26 cellular contexts compared by ENCODE assay signal in the genomic region with DNA sequence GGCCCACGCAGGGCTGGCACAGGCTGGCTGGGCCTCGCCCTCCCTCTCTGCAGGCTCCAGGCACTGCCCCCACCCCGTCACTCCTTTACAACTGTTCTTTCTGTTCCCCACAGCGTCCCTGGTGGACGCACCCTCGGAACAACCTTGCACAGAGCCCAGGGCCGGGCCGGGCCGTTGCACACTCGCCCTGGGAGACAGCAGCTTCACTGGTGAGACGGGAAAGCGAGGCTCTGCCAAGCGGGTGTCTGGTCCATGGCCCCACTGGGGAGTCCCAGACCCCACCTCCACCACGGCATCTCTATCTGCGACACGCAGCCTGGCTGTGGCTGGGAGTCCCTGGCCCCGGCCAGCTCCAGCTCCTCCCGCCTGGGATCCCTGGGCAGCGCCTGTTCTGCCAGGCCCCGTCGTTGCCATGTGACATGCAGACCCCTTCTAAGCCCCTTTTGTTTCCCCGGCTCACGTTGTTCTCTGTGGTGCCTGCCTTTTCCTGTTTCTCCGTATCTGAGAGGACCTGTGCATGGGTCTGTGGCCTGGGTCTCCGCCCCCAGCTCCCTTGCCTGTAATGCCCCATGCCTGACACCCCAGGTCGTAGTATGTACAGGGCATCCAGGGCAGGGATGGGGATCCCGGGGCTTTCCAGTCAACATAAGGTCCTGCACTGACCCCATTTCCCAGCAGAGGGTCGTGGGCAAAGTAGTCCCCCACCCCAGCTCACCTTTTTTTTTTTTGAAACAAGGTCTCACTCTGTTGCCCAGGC. TPM values are rescaled to one million over a fixed set of nuclear protein-coding genes. Genes with fewer than 3 reads are reported as not detected.
A peak's percentile ranks its signal among the peaks of the same experiment; 100 is the strongest.
DNase-seq lines count a peak whose midpoint lies in the region; ATAC-seq and TF ChIP-seq lines count a peak whose summit lies in the region.
"Had no signal": no experiment of that assay in that cellular context is flagged by ENCODE, and none has a peak within 500 bp of the region (broad histone marks: within the 10 kb centered on the region; RNA-seq: fewer than 3 reads in every experiment).

No MANE protein-coding gene starts in this region.

- peaks cover 5% of the 10 kb centered on the region for H3K23me2 ChIP-seq in H9 (ENCODE audit: insufficient read length, low read depth, low read length, poor library complexity, severe bottlenecking)

- H2BK5ac ChIP-seq in H9 (ENCODE audit: insufficient read length, low read length) (no peak overlapping the region), neuronal stem cell (ENCODE audit: low read length) (peak overlapping the region; percentile 60)

- H3K4me1 ChIP-seq in H9 (ENCODE audit: insufficient read depth, low read length): no peaks in the 10 kb centered on the region
- H3K4me1 ChIP-seq in MM.1S (ENCODE audit: low read length): no peaks in the 10 kb centered on the region
- peaks cover 19 to 21% of the 10 kb centered on the region in 2 donors for H3K4me1 ChIP-seq in neuronal stem cell (ENCODE audit: control insufficient read depth in 2 of 2, insufficient read depth in 1 of 2, low read depth in 1 of 2, low read length in 2 of 2)

- no peak overlapping the region for H2BK20ac ChIP-seq in H9 (ENCODE audit: low read depth, low read length, poor library complexity, severe bottlenecking)

- H3K4me3 ChIP-seq in MM.1S (ENCODE audit: low read length): no peak overlapping the region
- H3K4me3 ChIP-seq in choroid plexus epithelial cell (ENCODE audit: low read depth, low read length): no peak overlapping the region
- H3K4me3 ChIP-seq in neuronal stem cell (ENCODE audit: low read length in 2 of 2): no peak overlapping the region
- H3K4me3 ChIP-seq: cardiac muscle cell, pancreas, Peyer's patch, skin epidermis had no signal

- peaks cover 14 to 25% of the 10 kb centered on the region in 2 experiments for H3K4me1 Mint-ChIP-seq in H9
- H3K4me1 Mint-ChIP-seq: activated T-helper 17 cell treated with anti-CD3 and anti-CD28 coated beads, Interleukin-2, amount 50 U/mL, for 72 hours had no signal

- H3K9ac ChIP-seq in H9 (ENCODE audit: extremely low read depth, insufficient read length, low read length): no peak overlapping the region
- H3K9ac ChIP-seq in MM.1S (ENCODE audit: low read length): no peak overlapping the region
- H3K9ac ChIP-seq in neuronal stem cell (ENCODE audit: low read depth, low read length, poor library complexity): peak overlapping the region; percentile 66

- H4K91ac ChIP-seq in H9 (ENCODE audit: insufficient read length, low read depth, low read length): no peak overlapping the region
- peak overlapping the region; percentile 56 for H4K91ac ChIP-seq in neuronal stem cell (ENCODE audit: low read depth, low read length, poor library complexity)

- WGBS in H9 (ENCODE audit: extremely low coverage, insufficient read length, low lambda C conversion rate): no CpG with 5 or more reads among the region's 28 CpGs
- WGBS in neuronal stem cell (ENCODE audit: extremely low coverage in 2 of 2, insufficient read length in 2 of 2, insufficient replicate concordance in 1 of 2), 2 donors: no CpG with 5 or more reads among the region's 28 CpGs

- no peaks in the 10 kb centered on the region for H3F3A ChIP-seq in MM.1S (ENCODE audit: insufficient read depth, low read length)

- no peaks in the 10 kb centered on the region for H3K27me3 ChIP-seq in H9 (ENCODE audit: insufficient read depth, low read length)
- peaks cover 92% of the 10 kb centered on the region for H3K27me3 ChIP-seq in MM.1S (replicated peaks; ENCODE audit: insufficient read depth, low read length)
- peaks cover 0 to 82% (median 0%) of the 10 kb centered on the region in 3 experiments for H3K27me3 ChIP-seq in neuronal stem cell (ENCODE audit: control insufficient read depth in 3 of 3, insufficient read depth in 3 of 3, low read depth in 1 of 3, low read length in 3 of 3)
- H3K27me3 ChIP-seq: cardiac muscle cell, pancreas, Peyer's patch had no signal

- no peak overlapping the region for H3K4me3 Mint-ChIP-seq in H9
- H3K4me3 Mint-ChIP-seq: activated T-helper 17 cell treated with anti-CD3 and anti-CD28 coated beads, Interleukin-2, amount 50 U/mL, for 72 hours; B cell; immature natural killer cell had no signal

- H4K20me1 ChIP-seq in H9 (ENCODE audit: control insufficient read depth, insufficient read depth, insufficient read length) (no peaks in the 10 kb centered on the region), MM.1S (ENCODE audit: insufficient read depth, low read length) (no peaks in the 10 kb centered on the region)

- H2BK15ac ChIP-seq in H9 (ENCODE audit: low read depth, low read length) (no peak overlapping the region), neuronal stem cell (ENCODE audit: low read length) (peak overlapping the region; percentile 77)

- H3K36me3 Mint-ChIP-seq in H9 (ENCODE audit: insufficient read depth in 1 of 3, low read depth in 3 of 3): no peaks in the 10 kb centered on the region
- H3K36me3 Mint-ChIP-seq: immature natural killer cell had no signal

- no peak overlapping the region for H2AFZ ChIP-seq in H9 (ENCODE audit: low read length)
- no peak overlapping the region for H2AFZ ChIP-seq in MM.1S (ENCODE audit: low read length)
- peak overlapping the region; percentile 76 for H2AFZ ChIP-seq in neuronal stem cell (ENCODE audit: low read length)

- H2BK120ac ChIP-seq in H9 (ENCODE audit: low read depth, low read length, poor library complexity, severe bottlenecking) (no peak overlapping the region), neuronal stem cell (ENCODE audit: low read depth, low read length) (peak overlapping the region; percentile 82)

- H3K27me3 Mint-ChIP-seq in H9 (ENCODE audit: low read depth): peaks cover 9% of the 10 kb centered on the region
- H3K27me3 Mint-ChIP-seq: activated T-helper 17 cell treated with anti-CD3 and anti-CD28 coated beads, Interleukin-2, amount 50 U/mL, for 72 hours; B cell had no signal

- no peaks in the 10 kb centered on the region for H3K9me3 Mint-ChIP-seq in H9
- H3K9me3 Mint-ChIP-seq: activated T-helper 17 cell treated with anti-CD3 and anti-CD28 coated beads, Interleukin-2, amount 50 U/mL, for 72 hours; immature natural killer cell had no signal

- no peak overlapping the region for H3K4ac ChIP-seq in H9 (ENCODE audit: low read depth, low read length)
- peak overlapping the region; percentile 85 for H3K4ac ChIP-seq in neuronal stem cell (ENCODE audit: low read length)

- H3K4me2 ChIP-seq in H9 (ENCODE audit: insufficient read depth, insufficient read length, low read length) (no peak overlapping the region), MM.1S (ENCODE audit: low read depth, low read length) (no peak overlapping the region), neuronal stem cell (ENCODE audit: insufficient read depth, low read length, poor library complexity, severe bottlenecking) (no peak overlapping the region)

- H3K14ac ChIP-seq in H9 (ENCODE audit: insufficient read depth, low read length) (no peak overlapping the region; the same call in 1 of the 2 replicates), neuronal stem cell (ENCODE audit: low read length) (peak overlapping the region; percentile 47)

- H3K56ac ChIP-seq in H9 (ENCODE audit: insufficient read length, low read depth, low read length): no peak overlapping the region

- DNase-seq in H9 (no peak), MM.1S (no peak), choroid plexus epithelial cell (ENCODE audit: low read depth) (no peak), neuronal stem cell (ENCODE audit: low spot score) (no peak), H4 (ENCODE audit: low spot score) (no peak)
- DNase-seq: DMS53; effector CD4-positive, alpha-beta T cell; head of caudate nucleus; immature natural killer cell; NCI-H2081; NCI-H748 treated with DMSO at 0.1 percent for 48 hours; Peyer's patch; stimulated activated CD4-positive, alpha-beta T cell treated with anti-CD3 and anti-CD28 coated beads, Interleukin-4, amount 100 ng/mL, for 1 hour; T-helper 9 cell had no signal

- H3K27ac ChIP-seq in H9 (ENCODE audit: insufficient read length, low read depth, low read length): no peak overlapping the region
- H3K27ac ChIP-seq in MM.1S (ENCODE audit: low read length): no peak overlapping the region
- no peak overlapping the region for H3K27ac ChIP-seq in neuronal stem cell (replicated peaks; ENCODE audit: low read length)
- H3K27ac ChIP-seq: cardiac muscle cell, pancreas, Peyer's patch, skin epidermis had no signal

- ATAC-seq in HG02678 (IDR thresholded peaks at IDR 0.05; ENCODE audit: unreplicated experiment) (no peak), HG03135 (IDR thresholded peaks at IDR 0.05; ENCODE audit: unreplicated experiment) (no peak)
- ATAC-seq: activated CD4-positive, CD25-positive, alpha-beta regulatory T cell treated with anti-CD3 and anti-CD28 coated beads, Interleukin-2, amount 50 U/mL, for 24 hours; activated T-helper 17 cell treated with anti-CD3 and anti-CD28 coated beads, Interleukin-2, amount 50 U/mL, for 72 hours; pancreas; SK-N-SH treated with all-trans-retinoic acid at 6 μM for 48 hours had no signal

- no peaks in the 10 kb centered on the region for H3K9me3 ChIP-seq in H9 (ENCODE audit: control insufficient read depth, low read depth, low read length)
- no peaks in the 10 kb centered on the region for H3K9me3 ChIP-seq in MM.1S (replicated peaks; ENCODE audit: insufficient read depth, low read length)
- H3K9me3 ChIP-seq in neuronal stem cell (replicated peaks in 1 of 2; ENCODE audit: control insufficient read depth in 2 of 2, insufficient read depth in 1 of 2, low read depth in 1 of 2, low read length in 2 of 2): no peaks in the 10 kb centered on the region
- H3K9me3 ChIP-seq: pancreas, Peyer's patch had no signal

- H4K5ac ChIP-seq in H9 (ENCODE audit: insufficient read length, low read depth, low read length): no peak overlapping the region

- TF ChIP-seq CTCF in H9 (conservative IDR thresholded peaks at IDR 0.05): peak; percentile 33; the same call in 2 of the 3 replicates
- peak; percentile 36 for TF ChIP-seq CTCF in MM.1S (IDR thresholded peaks at IDR 0.05; ENCODE audit: low read length)
- TF ChIP-seq CTCF in choroid plexus epithelial cell (conservative IDR thresholded peaks at IDR 0.05; ENCODE audit: low read depth, low read length): peak; percentile 24

- no peak overlapping the region for H3T11ph ChIP-seq in H9 (ENCODE audit: low read length)

- H4K8ac ChIP-seq in H9 (replicated peaks; ENCODE audit: insufficient read length, low read depth, low read length): no peak overlapping the region
- no peak overlapping the region for H4K8ac ChIP-seq in neuronal stem cell (ENCODE audit: low read depth, low read length)

- H3K36me3 ChIP-seq in MM.1S (replicated peaks; ENCODE audit: insufficient read depth, low read length) (no peaks in the 10 kb centered on the region), neuronal stem cell (replicated peaks in 1 of 2; ENCODE audit: control insufficient read depth in 2 of 2, insufficient read depth in 2 of 2, low read length in 2 of 2) (no peaks in the 10 kb centered on the region)
- H3K36me3 ChIP-seq: cardiac muscle cell, pancreas, Peyer's patch had no signal

- H3K9me2 ChIP-seq in MM.1S (replicated peaks; ENCODE audit: insufficient read depth, low read length): no peaks in the 10 kb centered on the region

- no peaks in the 10 kb centered on the region for H3K79me1 ChIP-seq in H9 (ENCODE audit: insufficient read depth, low read depth, low read length, poor library complexity, severe bottlenecking)
- H3K79me1 ChIP-seq in neuronal stem cell (ENCODE audit: low read depth, low read length): peaks cover 4% of the 10 kb centered on the region

- H3K79me2 ChIP-seq in H9 (ENCODE audit: insufficient read depth, low read length): no peaks in the 10 kb centered on the region
- no peaks in the 10 kb centered on the region for H3K79me2 ChIP-seq in MM.1S (ENCODE audit: low read length)

- no peak overlapping the region; a peak in 1 of 7 replicates for H3K27ac Mint-ChIP-seq in H9
- H3K27ac Mint-ChIP-seq: activated T-helper 17 cell treated with anti-CD3 and anti-CD28 coated beads, Interleukin-2, amount 50 U/mL, for 72 hours; B cell; immature natural killer cell had no signal

- H3K23ac ChIP-seq in H9 (ENCODE audit: insufficient read length, low read depth, low read length) (no peak overlapping the region), neuronal stem cell (ENCODE audit: low read depth, low read length, poor library complexity) (peak overlapping the region; percentile 85)

- H2BK12ac ChIP-seq in H9 (ENCODE audit: insufficient read length, low read depth, low read length) (no peak overlapping the region), neuronal stem cell (ENCODE audit: low read length) (peak overlapping the region; percentile 65)

- no peak overlapping the region for H2AK5ac ChIP-seq in H9 (ENCODE audit: insufficient read length, low read length)
- peak overlapping the region; percentile 64 for H2AK5ac ChIP-seq in neuronal stem cell (ENCODE audit: low read depth, low read length)

- H3K18ac ChIP-seq in H9 (ENCODE audit: insufficient read length, low read depth, low read length): no peak overlapping the region
- peak overlapping the region; percentile 93 for H3K18ac ChIP-seq in neuronal stem cell (ENCODE audit: low read length)

RNA-seq across cellular contexts. Expression of a gene that starts 18.6 kb away (rescaled TPM):
- total RNA-seq in H9 (2021): 25.0 and 25.8 TPM in 2 replicates
- 11.3 TPM for polyA plus RNA-seq in neuronal stem cell (2013, experiment 1 of 2)
- 11.5 TPM for polyA plus RNA-seq in neuronal stem cell (2013, experiment 2 of 2)
- 9.2 and 10.3 TPM in 2 replicates for total RNA-seq in H4 (2014; rRNA removed; shearing (Covaris generic))

RNA-seq across cellular contexts. Expression of a gene that starts 39.7 kb away (rescaled TPM):
- 0.07 and 0.09 TPM in 2 replicates for total RNA-seq in H9 (2021)
- 0.08 TPM for polyA plus RNA-seq in neuronal stem cell (2013, experiment 1 of 2)
- 0.08 TPM for polyA plus RNA-seq in neuronal stem cell (2013, experiment 2 of 2)
- total RNA-seq in H4 (2014; rRNA removed; shearing (Covaris generic)): not detected in 2 replicates
- total RNA-seq: lung microvascular endothelial cell, M059J, subcutaneous adipose tissue had no signal
- polyA plus RNA-seq: immature natural killer cell had no signal

RNA-seq across cellular contexts. Expression of a gene that starts 59.3 kb away (rescaled TPM):
- total RNA-seq in H9 (2021): not detected in 2 replicates
- polyA plus RNA-seq in neuronal stem cell (2013, experiment 1 of 2): not detected
- not detected for polyA plus RNA-seq in neuronal stem cell (2013, experiment 2 of 2)
- not detected in 2 replicates for total RNA-seq in H4 (2014; rRNA removed; shearing (Covaris generic))
- total RNA-seq: cardiac muscle cell, lung microvascular endothelial cell, M059J, pancreas, Peyer's patch, subcutaneous adipose tissue had no signal
- polyA plus RNA-seq: cardiac muscle cell, immature natural killer cell, pancreas had no signal
